In the genomic region with DNA sequence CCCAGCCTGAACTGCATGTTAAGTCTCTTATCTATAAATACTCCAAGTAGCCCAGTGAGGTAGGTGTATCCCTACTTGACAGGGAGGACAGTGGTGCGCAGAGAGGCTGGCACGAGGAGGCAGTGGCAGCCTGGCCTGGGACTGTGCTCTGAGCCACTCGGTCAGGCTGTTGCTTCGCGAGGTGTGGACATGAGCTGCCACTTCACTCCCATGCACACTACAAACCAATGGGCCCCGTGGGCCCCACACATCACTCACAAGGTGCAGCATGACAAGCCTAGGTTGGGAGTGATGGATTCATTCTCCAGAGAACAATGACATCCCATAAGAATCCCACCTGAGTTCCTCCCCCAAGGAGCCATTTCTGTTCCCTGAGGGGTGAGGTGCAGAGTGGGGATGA, we compare ENCODE assay signal across 23 cellular contexts. TPM values are rescaled to one million over a fixed set of nuclear protein-coding genes. Genes with fewer than 3 reads are reported as not detected.
DNase-seq lines count a peak whose midpoint lies in the region; ATAC-seq, FAIRE-seq and TF ChIP-seq lines count a peak whose summit lies in the region.
"Had no signal": no experiment of that assay in that cellular context is flagged by ENCODE, and none has a peak within 500 bp of the region (broad histone marks: within the 10 kb centered on the region; RNA-seq: fewer than 3 reads in every experiment).

No MANE protein-coding gene starts in this region.

- no peak overlapping the region for H3K4me3 ChIP-seq in heart left ventricle
- no peak overlapping the region for H3K4me3 ChIP-seq in HepG2 (replicated peaks in 1 of 3; ENCODE audit: insufficient read depth in 1 of 3, low read depth in 2 of 3, low read length in 3 of 3)
- H3K4me3 ChIP-seq in aorta (ENCODE audit: low read length in 2 of 2) = no peak overlapping the region
- H3K4me3 ChIP-seq: hepatocyte had no signal

- no peak overlapping the region for H3K9ac ChIP-seq in HepG2 (ENCODE audit: insufficient read depth, low read depth, low read length)

- H3K4me1 Mint-ChIP-seq in T-helper 17 cell = no peaks in the 10 kb centered on the region

- H3K36me3 Mint-ChIP-seq in T-helper 17 cell (ENCODE audit: low read depth) = no peaks in the 10 kb centered on the region

- TF ChIP-seq CTCF in heart left ventricle (IDR thresholded peaks at IDR 0.05) = no peak
- TF ChIP-seq CTCF in HepG2 (CRISPR knock-in tag; IDR thresholded peaks at IDR 0.05) = no peak

- no peak overlapping the region for H2AFZ ChIP-seq in HepG2 (ENCODE audit: low read length)
- H2AFZ ChIP-seq: hepatocyte had no signal

- H3K4me1 ChIP-seq in heart left ventricle (peaks cover 5 to 41% (median 27%) of the 10 kb centered on the region in 12 donors), HepG2 (ENCODE audit: insufficient read depth, low read length) (peaks cover 26% of the 10 kb centered on the region), aorta (ENCODE audit: control insufficient read depth in 1 of 2, insufficient read depth in 2 of 2, low read length in 2 of 2) (no peaks in the 10 kb centered on the region)

- H3K27ac Mint-ChIP-seq in T-helper 17 cell = no peak overlapping the region
- H3K27ac Mint-ChIP-seq: activated naive CD4-positive, alpha-beta T cell treated with anti-CD3 and anti-CD28 coated beads for 36 hours; T-helper 1 cell treated with Interleukin-12 subunit alpha and Interleukin-12 subunit beta and Interleukin-4 antibody, amounts not matched to agents 30 μg/mL and 1 μg/mL, for 36 hours had no signal

- H3K27me3 ChIP-seq in heart left ventricle (no peaks in the 10 kb centered on the region), HepG2 (ENCODE audit: control insufficient read depth in 1 of 2, insufficient read depth in 2 of 2, low read length in 2 of 2) (peaks cover 8 to 59% of the 10 kb centered on the region in 2 experiments; a peak in 4 of 5 replicates), aorta (ENCODE audit: control insufficient read depth in 1 of 2, insufficient read depth in 2 of 2, low read length in 1 of 2) (no peaks in the 10 kb centered on the region)
- H3K27me3 ChIP-seq: hepatocyte had no signal

- intact Hi-C loops in heart left ventricle (cut with DNase I) = no loop called here
- intact Hi-C loops in Right ventricle myocardium superior (cut with DNase I) = no loop called here
- intact Hi-C loops in HepG2 (cut with micrococcal nuclease; ENCODE audit: unreplicated experiment) = no loop called here
- intact Hi-C loops in posterior vena cava (cut with DNase I) = no loop called here
- intact Hi-C loops in aorta (cut with DNase I) = no loop called here

- CTCF ChIA-PET in HepG2 (lab: Yijun Ruan, JAX; ENCODE audit: low intra/inter-chr PET ratio, low total read pairs) = no interaction called here

- H3K27ac ChIP-seq in heart left ventricle (peak overlapping the region; percentile 9 to 83 (median 74)), HepG2 (ENCODE audit: extremely low read length, insufficient read depth, low read length) (no peak overlapping the region), aorta (ENCODE audit: low read depth in 1 of 2, low read length in 2 of 2) (peak overlapping the region; percentile 63 to 90)
- H3K27ac ChIP-seq: hepatocyte, VCaP had no signal

- in situ Hi-C loops in HepG2 (cut with HindIII; ENCODE audit: extremely low pct_ligation_motif_present, low pct_unique_long_range_greater_than_20kb) = no loop called here

- no peaks in the 10 kb centered on the region for H3K79me2 ChIP-seq in HepG2 (ENCODE audit: insufficient read depth, low read length)
- H3K79me2 ChIP-seq: hepatocyte had no signal

- POLR2A ChIA-PET in HepG2 (lab: Yijun Ruan, JAX) = no interaction called here

- no peak for FAIRE-seq in HepG2 (lab: Jason Lieb, UNC)
- FAIRE-seq: H54, islet of Langerhans had no signal

- no peak overlapping the region for H3K4me2 ChIP-seq in HepG2 (ENCODE audit: low read depth, low read length)

- 81 to 95% (median 93%) methylated on average over 4 to 6 of the region's 6 CpGs for WGBS in heart left ventricle, 4 donors
- WGBS in HepG2 (ENCODE audit: low lambda C conversion rate) = 71% methylated on average over 5 of the region's 6 CpGs
- WGBS in aorta, 2 donors = 95 to 99% methylated on average over 6 of the region's 6 CpGs

- no TSS peak for BruUV-seq in HepG2 (replicated peaks; lab: Mats Ljungman, UMichigan)

- H4K20me1 ChIP-seq in HepG2 (ENCODE audit: insufficient read depth, low read length) = no peaks in the 10 kb centered on the region

- ATAC-seq in heart left ventricle = no peak
- ATAC-seq in Right ventricle myocardium superior (ENCODE audit: poor library complexity) = no peak
- no peak for ATAC-seq in HepG2
- no peak for ATAC-seq in aorta (ENCODE audit: low FRiP score)
- ATAC-seq in SK-N-SH treated with all-trans-retinoic acid at 6 μM for 48 hours = no peak
- ATAC-seq in GM18868 (IDR thresholded peaks at IDR 0.05; ENCODE audit: unreplicated experiment) = no peak
- ATAC-seq in T-helper 17 cell = no peak

- H3K9me3 ChIP-seq in heart left ventricle = no peaks in the 10 kb centered on the region
- H3K9me3 ChIP-seq in HepG2 (ENCODE audit: low read length) = no peaks in the 10 kb centered on the region
- no peaks in the 10 kb centered on the region for H3K9me3 ChIP-seq in aorta (ENCODE audit: control insufficient read depth, low read length)
- H3K9me3 ChIP-seq in T-helper 17 cell (ENCODE audit: control insufficient read depth, low read length, poor library complexity, severe bottlenecking) = no peaks in the 10 kb centered on the region

- no peak for TF ChIP-seq POLR2A in heart left ventricle (IDR thresholded peaks at IDR 0.05)
- no peak for TF ChIP-seq POLR2A in HepG2 (IDR thresholded peaks at IDR 0.05; ENCODE audit: insufficient read depth in 1 of 2, low read depth in 2 of 2, low read length in 2 of 2)

- TF ChIP-seq EP300 in HepG2 (IDR thresholded peaks at IDR 0.05; ENCODE audit: low read depth in 2 of 2, low read length in 2 of 2) = no peak
- no peak for TF ChIP-seq EP300 in HepG2 (CRISPR knock-in tag; IDR thresholded peaks at IDR 0.05; ENCODE audit: borderline replicate concordance)

- no peak for TF ChIP-seq RAD21 in HepG2 (CRISPR knock-in tag; IDR thresholded peaks at IDR 0.05)

- H3K4me3 Mint-ChIP-seq in T-helper 17 cell = no peak overlapping the region
- H3K4me3 Mint-ChIP-seq: activated naive CD4-positive, alpha-beta T cell treated with anti-CD3 and anti-CD28 coated beads for 36 hours; T-helper 1 cell treated with Interleukin-12 subunit alpha and Interleukin-12 subunit beta and Interleukin-4 antibody, amounts not matched to agents 30 μg/mL and 1 μg/mL, for 36 hours had no signal

- H3K36me3 ChIP-seq in heart left ventricle (no peaks in the 10 kb centered on the region), HepG2 (replicated peaks in 1 of 2; ENCODE audit: control insufficient read depth in 1 of 2, insufficient read depth in 2 of 2, low read length in 2 of 2) (no peaks in the 10 kb centered on the region), aorta (ENCODE audit: control insufficient read depth in 1 of 2, insufficient read depth in 2 of 2, low read length in 1 of 2) (no peaks in the 10 kb centered on the region)

- H3K27me3 Mint-ChIP-seq in T-helper 17 cell = no peaks in the 10 kb centered on the region

- DNase-seq in heart left ventricle = no peak
- no peak for DNase-seq in Right ventricle myocardium superior
- DNase-seq in HepG2 (ENCODE audit: low spot score) = no peak
- peak; percentile 52 for DNase-seq in posterior vena cava (ENCODE audit: low spot score)
- no peak for DNase-seq in aorta
- DNase-seq in T-helper 17 cell = no peak
- DNase-seq: activated CD4-positive, alpha-beta T cell treated with anti-CD3 and anti-CD28 coated beads, Interleukin-2, amount 50 U/mL, for 4 hours; activated naive CD4-positive, alpha-beta T cell treated with anti-CD3 and anti-CD28 coated beads for 36 hours; C1 segment of cervical spinal cord; DMS 273 treated with DMSO at 0.1 percent for 48 hours; GF-D8; NCI-H1417 treated with DMSO at 0.1 percent for 48 hours; NCI-H2171; OCI-M1; SIG-M5; stimulated activated naive CD4-positive, alpha-beta T cell had no signal

TF ChIP-seq in HepG2, 621 proteins besides CTCF, POLR2A, EP300 and RAD21 (continues in another document):
- no peak for TF ChIP-seq ZBTB42 (CRISPR knock-in tag; IDR thresholded peaks at IDR 0.05)

TF ChIP-seq in SK-N-SH treated with all-trans-retinoic acid at 6 μM for 48 hours, 23 proteins besides CTCF, POLR2A, EP300 and RAD21:
- no peak for TF ChIP-seq ZFP30 (CRISPR knock-in tag; IDR thresholded peaks at IDR 0.05)
- no peak for TF ChIP-seq ARNTL (CRISPR knock-in tag; IDR thresholded peaks at IDR 0.05; ENCODE audit: borderline replicate concordance, low read depth)
- TF ChIP-seq SNAI2 (CRISPR knock-in tag; IDR thresholded peaks at IDR 0.05) = no peak
- no peak for TF ChIP-seq ZFP3 (CRISPR knock-in tag; IDR thresholded peaks at IDR 0.05)
- no peak for TF ChIP-seq ZNF70 (CRISPR knock-in tag; IDR thresholded peaks at IDR 0.05)
- no peak for TF ChIP-seq BACH2 (CRISPR knock-in tag; IDR thresholded peaks at IDR 0.05; ENCODE audit: borderline replicate concordance)
TF ChIP-seq in SK-N-SH treated with all-trans-retinoic acid at 6 μM for 48 hours: peak in this region for 0.

RNA-seq across cellular contexts. Expression of a gene that starts 54.9 kb away (rescaled TPM):
- total RNA-seq in heart left ventricle (10 to 100 TPM in 7 of 9 donors, 1 to 10 TPM in 2; 5.9 to 18.3 (median 13.2) TPM), Right ventricle myocardium superior (18.1 TPM), HepG2 (2016; rRNA removed; fragmentation: Illumina TruSeq; extraction: Trizol) (6.4 and 11.1 TPM in 2 replicates), posterior vena cava (10 to 100 TPM; 11.8 to 12.6 TPM), aorta (10 to 100 TPM; 13.1 to 17.5 TPM), T-helper 17 cell (10 to 100 TPM; 12.4 to 12.9 TPM)
- polyA plus RNA-seq in heart left ventricle (10 to 100 TPM; 11.3 to 16.5 TPM), HepG2 (2011; rRNA removed) (5.6 and 5.7 TPM in 2 replicates), aorta (10 to 100 TPM; 12.0 to 17.0 TPM)
- total RNA-seq in HepG2 (2016; cell fraction: cytosol; rRNA removed; fragmentation: Illumina TruSeq; extraction: Trizol; ENCODE audit: low read depth) = 0.91 and 1.3 TPM in 2 replicates
- total RNA-seq in HepG2 (2016; cell fraction: insoluble cytoplasmic fraction; rRNA removed; fragmentation: Illumina TruSeq; extraction: Trizol) = 5.9 and 10.4 TPM in 2 replicates
- total RNA-seq in HepG2 (2016; cell fraction: membrane; rRNA removed; fragmentation: Illumina TruSeq; extraction: Trizol) = 3.0 and 3.2 TPM in 2 replicates
- 14.8 and 18.0 TPM in 2 replicates for total RNA-seq in HepG2 (2016; cell fraction: nucleus; rRNA removed; fragmentation: Illumina TruSeq; extraction: Trizol)
- polyA plus RNA-seq in HepG2 (2011; cell fraction: cytosol; rRNA removed) = 2.8 and 4.4 TPM in 2 replicates
- 5.2 and 5.7 TPM in 2 replicates for polyA plus RNA-seq in HepG2 (2011; cell fraction: nucleus; rRNA removed)
- 8.0 and 9.3 TPM in 2 replicates for polyA plus RNA-seq in HepG2 (2012)
- 1.8 TPM in 2 replicates for polyA plus RNA-seq in HepG2 (2016; cell fraction: cytosol; fragmentation: Illumina TruSeq; extraction: Trizol; ENCODE audit: low read depth)
- polyA plus RNA-seq in HepG2 (2016; cell fraction: insoluble cytoplasmic fraction; fragmentation: Illumina TruSeq; extraction: Trizol; ENCODE audit: low read depth) = 5.5 and 5.8 TPM in 2 replicates
- polyA plus RNA-seq in HepG2 (2016; cell fraction: membrane; fragmentation: Illumina TruSeq; extraction: Trizol; ENCODE audit: low read depth) = 2.5 and 2.6 TPM in 2 replicates
- polyA plus RNA-seq in HepG2 (2016; cell fraction: nucleus; fragmentation: Illumina TruSeq; extraction: Trizol; ENCODE audit: insufficient read depth, low read depth) = 12.7 and 12.8 TPM in 2 replicates
- polyA minus RNA-seq in HepG2 (2011; rRNA and poly(A)+ RNA removed; ENCODE audit: low replicate concordance) = 2.1 and 2.2 TPM in 2 replicates
- 1.1 TPM in 2 replicates for polyA minus RNA-seq in HepG2 (2011; cell fraction: cytosol; rRNA and poly(A)+ RNA removed)
- 21.8 and 23.6 TPM in 2 replicates for polyA minus RNA-seq in HepG2 (2011; cell fraction: nucleus; rRNA and poly(A)+ RNA removed)
